16 cellular contexts compared by ENCODE assay signal in the genomic region with DNA sequence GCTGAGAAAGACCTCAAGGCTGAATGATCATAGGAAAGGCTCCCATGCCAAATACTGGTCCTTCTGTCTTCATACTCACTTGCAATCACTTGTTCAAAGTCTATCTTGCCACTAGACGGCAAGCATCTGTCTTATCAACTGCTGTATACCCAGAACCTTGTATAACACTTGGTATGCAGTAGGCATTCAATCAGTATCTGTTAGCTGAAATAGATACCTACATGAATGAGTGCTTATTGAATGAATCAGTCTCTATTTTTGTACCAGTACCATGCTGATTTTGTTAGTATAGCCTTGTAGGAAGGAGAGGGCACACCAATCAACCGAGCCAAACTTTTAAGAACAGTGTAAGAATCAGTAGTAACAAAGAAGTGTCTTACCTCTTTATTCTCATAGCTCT.
"Had no signal": no experiment of that assay in that cellular context is flagged by ENCODE, and none has a peak within 500 bp of the region (broad histone marks: within the 10 kb centered on the region; RNA-seq: fewer than 3 reads in every experiment).

No MANE protein-coding gene starts in this region.

- H3K4me3 Mint-ChIP-seq: activated CD4-positive, alpha-beta T cell treated with anti-CD3 and anti-CD28 coated beads, Interleukin-2, amount 10 ng/mL, durations not matched to agents 7 days and 5 days had no signal

- H3K9me3 Mint-ChIP-seq: activated CD4-positive, alpha-beta T cell treated with anti-CD3 and anti-CD28 coated beads, Interleukin-2, amount 10 ng/mL, durations not matched to agents 7 days and 5 days had no signal

- DNase-seq: activated CD4-positive, alpha-beta T cell treated with anti-CD3 and anti-CD28 coated beads, Interleukin-2, amount 10 ng/mL, durations not matched to agents 7 days and 5 days; activated CD8-positive, alpha-beta memory T cell treated with anti-CD3 and anti-CD28 coated beads for 24 hours; activated naive CD4-positive, alpha-beta T cell treated with Interleukin-2 at 50 U/mL for 16 hours; caudate nucleus; cortex of kidney; effector CD4-positive, alpha-beta T cell; foreskin melanocyte; left colon; mammary epithelial cell; pancreas; stimulated activated CD4-positive, alpha-beta T cell treated with anti-CD3 and anti-CD28 coated beads, Interleukin-15, amount 100 ng/mL, for 24 hours; stimulated activated CD4-positive, alpha-beta T cell treated with anti-CD3 and anti-CD28 coated beads, Interleukin-4, amount 100 ng/mL, for 1 hour; stimulated activated naive CD4-positive, alpha-beta T cell; T-helper 9 cell; transverse colon had no signal

- ATAC-seq: left colon, pancreas had no signal

- H3K27me3 Mint-ChIP-seq: activated CD4-positive, alpha-beta T cell treated with anti-CD3 and anti-CD28 coated beads, Interleukin-2, amount 10 ng/mL, durations not matched to agents 7 days and 5 days had no signal

- H3K27ac ChIP-seq: transverse colon had no signal

- H3K36me3 ChIP-seq: pancreas, transverse colon had no signal

- H3K9me3 ChIP-seq: pancreas, transverse colon had no signal

- H3K27me3 ChIP-seq: pancreas had no signal

- H3K27ac Mint-ChIP-seq: activated CD4-positive, alpha-beta T cell treated with anti-CD3 and anti-CD28 coated beads, Interleukin-2, amount 10 ng/mL, durations not matched to agents 7 days and 5 days had no signal

- H3K4me3 ChIP-seq: pancreas, skin epidermis, transverse colon had no signal
